ENCODE assay signal across 27 cellular contexts in the genomic region with DNA sequence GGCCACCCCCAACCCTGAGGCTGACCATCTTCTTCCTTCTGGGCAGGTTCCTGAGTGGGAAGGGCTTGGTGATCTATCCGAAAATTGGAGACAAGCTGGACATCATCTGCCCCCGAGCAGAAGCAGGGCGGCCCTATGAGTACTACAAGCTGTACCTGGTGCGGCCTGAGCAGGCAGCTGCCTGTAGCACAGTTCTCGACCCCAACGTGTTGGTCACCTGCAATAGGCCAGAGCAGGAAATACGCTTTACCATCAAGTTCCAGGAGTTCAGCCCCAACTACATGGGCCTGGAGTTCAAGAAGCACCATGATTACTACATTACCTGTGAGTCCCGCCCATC. TPM values are rescaled to one million over a fixed set of nuclear protein-coding genes. Genes with fewer than 3 reads are reported as not detected.
DNase-seq lines count a peak whose midpoint lies in the region; FAIRE-seq and TF ChIP-seq lines count a peak whose summit lies in the region.
"Had no signal": no experiment of that assay in that cellular context is flagged by ENCODE, and none has a peak within 500 bp of the region (broad histone marks: within the 10 kb centered on the region; RNA-seq: fewer than 3 reads in every experiment).

No MANE protein-coding gene starts in this region.

- H3K79me2 ChIP-seq in keratinocyte (ENCODE audit: control insufficient read depth, insufficient read depth, low read length): peaks cover 70% of the 10 kb centered on the region

- peaks cover 4% of the 10 kb centered on the region for H3K9me1 ChIP-seq in keratinocyte (ENCODE audit: control insufficient read depth, extremely low read depth, insufficient read depth, low read length)

- BruUV-seq in Caco-2 (replicated peaks; lab: Mats Ljungman, UMichigan): no TSS peak

- no peak for TF ChIP-seq POLR2A in sigmoid colon (IDR thresholded peaks at IDR 0.05)

- H3K9me3 ChIP-seq in keratinocyte (ENCODE audit: control insufficient read depth, low read depth, low read length) (no peaks in the 10 kb centered on the region), sigmoid colon (no peaks in the 10 kb centered on the region), Caco-2 (no peaks in the 10 kb centered on the region)

- no peak overlapping the region for H3K9ac ChIP-seq in keratinocyte (ENCODE audit: control insufficient read depth, extremely low read depth, insufficient read depth, low read length)
- H3K9ac ChIP-seq: KMS-11 had no signal

- peak; percentile 8 for DNase-seq in activated T-cell treated with anti-CD3 and anti-CD28 coated beads, Interleukin-2, amount 50 U/mL, for 1 hour
- DNase-seq in activated T-cell treated with anti-CD3 and anti-CD28 coated beads for 4 hours: no peak
- DNase-seq in keratinocyte (ENCODE audit: low read depth, low spot score): no peak
- DNase-seq in sigmoid colon: peak; percentile 47
- DNase-seq in effector CD8-positive, alpha-beta T cell (lab: John Stamatoyannopoulos, UW): no peak
- DNase-seq in Caco-2: no peak
- no peak for DNase-seq in cerebellar cortex (ENCODE audit: low spot score)
- DNase-seq: CD8-positive, alpha-beta T cell; DMS 273 treated with DMSO at 0.1 percent for 48 hours; DMS79; GF-D8; NCI-H1048; NCI-H1417; NCI-H1694; NCI-H2029 treated with DMSO at 0.1 percent for 48 hours; NCI-H446 treated with DMSO at 0.1 percent for 48 hours; NCI-H526; NCI-H82; RPMI8226; SHP77 treated with DMSO at 0.1 percent for 48 hours had no signal

- H3K4me1 ChIP-seq in keratinocyte (ENCODE audit: control insufficient read depth, extremely low read depth, insufficient read depth, low read length) (peaks cover 83% of the 10 kb centered on the region), sigmoid colon (peaks cover 0 to 5% (median 0%) of the 10 kb centered on the region in 4 donors), Caco-2 (no peaks in the 10 kb centered on the region)

- peak overlapping the region in 3 of 5 experiments; percentile 9 to 75 (median 58) for H3K27ac Mint-ChIP-seq in brain
- H3K27ac Mint-ChIP-seq in Caco-2 (ENCODE audit: unreplicated experiment): no peak overlapping the region
- H3K27ac Mint-ChIP-seq: B cell; CD8-positive, alpha-beta T cell; IgD-negative memory B cell had no signal

- H3K4me1 Mint-ChIP-seq in brain: peaks cover 100% of the 10 kb centered on the region
- peaks cover 7% of the 10 kb centered on the region for H3K4me1 Mint-ChIP-seq in Caco-2 (ENCODE audit: low read depth, unreplicated experiment)

- peak overlapping the region in 1 of 5 experiments; percentile 21 for H3K4me3 Mint-ChIP-seq in brain
- no peak overlapping the region for H3K4me3 Mint-ChIP-seq in Caco-2 (ENCODE audit: unreplicated experiment)
- H3K4me3 Mint-ChIP-seq: B cell; CD8-positive, alpha-beta T cell; IgD-negative memory B cell had no signal

- H3K36me3 ChIP-seq in keratinocyte (ENCODE audit: control insufficient read depth in 2 of 2, extremely low read depth in 1 of 2, insufficient read depth in 2 of 2, low read length in 2 of 2): peaks cover 3 to 33% of the 10 kb centered on the region in 2 experiments
- H3K36me3 ChIP-seq in sigmoid colon: peaks cover 0 to 18% (median 5%) of the 10 kb centered on the region in 4 donors
- H3K36me3 ChIP-seq in Caco-2 (ENCODE audit: control insufficient read depth, insufficient read depth, low read length): no peaks in the 10 kb centered on the region

- H2AFZ ChIP-seq in keratinocyte (ENCODE audit: control insufficient read depth, low read length): no peak overlapping the region

- H3K9me3 Mint-ChIP-seq in brain (no peaks in the 10 kb centered on the region), Caco-2 (ENCODE audit: unreplicated experiment) (peaks cover 8% of the 10 kb centered on the region)
- H3K9me3 Mint-ChIP-seq: CD8-positive, alpha-beta T cell; IgD-negative memory B cell had no signal

- TF ChIP-seq CTCF in brain (conservative IDR thresholded peaks at IDR 0.05) (no peak), keratinocyte (optimal IDR thresholded peaks at IDR 0.05 in 1 of 3, IDR thresholded peaks at IDR 0.05 in 1 of 3, conservative IDR thresholded peaks at IDR 0.05 in 1 of 3; ENCODE audit: extremely low read depth in 1 of 3, insufficient read depth in 2 of 3, low read length in 3 of 3) (no peak), sigmoid colon (IDR thresholded peaks at IDR 0.05) (no peak), Caco-2 (IDR thresholded peaks at IDR 0.05; ENCODE audit: insufficient read depth in 1 of 2, low read depth in 1 of 2, low read length in 1 of 2, severe bottlenecking in 1 of 2, unreplicated experiment in 1 of 2) (no peak)

- dilution Hi-C loops in keratinocyte (cut with MboI; ENCODE audit: extremely low pct_ligation_motif_present, low sequenced_read_pairs): no loop called here

- H3K4me3 ChIP-seq in keratinocyte (ENCODE audit: control insufficient read depth in 2 of 3, extremely low read depth in 1 of 3, insufficient read depth in 2 of 3, low read depth in 1 of 3, low read length in 3 of 3) (no peak overlapping the region), sigmoid colon (no peak overlapping the region), Caco-2 (ENCODE audit: low read depth, low read length) (no peak overlapping the region)

- 54 to 88% methylated on average over 8 of the region's 8 CpGs for WGBS in sigmoid colon, 2 donors

- peaks cover 23% of the 10 kb centered on the region for H4K20me1 ChIP-seq in keratinocyte (ENCODE audit: control insufficient read depth, extremely low read depth, insufficient read depth, low read length)

- no peak for FAIRE-seq in keratinocyte (lab: Jason Lieb, UNC)
- FAIRE-seq: GM12891 had no signal

- peak overlapping the region; percentile 44 for H3K27ac ChIP-seq in keratinocyte (ENCODE audit: control insufficient read depth, insufficient read depth, low read length)
- H3K27ac ChIP-seq in sigmoid colon: no peak overlapping the region
- H3K27ac ChIP-seq: 22Rv1, C4-2B, KMS-11 had no signal

- CTCF ChIA-PET in Caco-2 (lab: Charles Lee): no interaction called here

- H3K36me3 Mint-ChIP-seq in brain (peaks cover 46% of the 10 kb centered on the region), Caco-2 (ENCODE audit: insufficient read depth, unreplicated experiment) (peaks cover 10% of the 10 kb centered on the region)

- H3K27me3 ChIP-seq in keratinocyte (ENCODE audit: control insufficient read depth, extremely low read depth, insufficient read depth, low read length) (no peaks in the 10 kb centered on the region), sigmoid colon (no peaks in the 10 kb centered on the region), Caco-2 (replicated peaks; ENCODE audit: control insufficient read depth, insufficient read depth, low read length) (no peaks in the 10 kb centered on the region)

- TF ChIP-seq EP300 in sigmoid colon (IDR thresholded peaks at IDR 0.05): no peak

- POLR2A ChIA-PET in Caco-2 (lab: Charles Lee): no interaction called here

- intact Hi-C loops in sigmoid colon (cut with DNase I): no loop called here
- intact Hi-C loops in Caco-2 (cut with micrococcal nuclease; ENCODE audit: unreplicated experiment): no loop called here

- no peak overlapping the region for H3K4me2 ChIP-seq in keratinocyte (ENCODE audit: control insufficient read depth, extremely low read depth, insufficient read depth, low read depth, low read length)
- H3K4me2 ChIP-seq: KMS-11 had no signal

- H3K27me3 Mint-ChIP-seq in brain (no peaks in the 10 kb centered on the region), Caco-2 (ENCODE audit: insufficient read depth, unreplicated experiment) (no peaks in the 10 kb centered on the region)
- H3K27me3 Mint-ChIP-seq: B cell, IgD-negative memory B cell had no signal

RNA-seq across cellular contexts. Expression of gene EFNB1, which starts 9.7 kb away (rescaled TPM):
- polyA plus RNA-seq in brain (ENCODE audit: insufficient read depth, low read depth, low replicate concordance) (21.3 TPM), keratinocyte (90.3 to 137 TPM (median 120 TPM) in 3 replicates), sigmoid colon (10 to 100 TPM; 13.4 to 53.2 (median 16.2) TPM)
- 35.3 TPM for polyA plus RNA-seq in keratinocyte (2011; ENCODE audit: low read depth)
- 46.6 and 79.5 TPM in 2 replicates for polyA plus RNA-seq in keratinocyte (2011; cell fraction: cytosol; rRNA removed)
- 147 and 197 TPM in 2 replicates for polyA plus RNA-seq in keratinocyte (2011; cell fraction: nucleus; rRNA removed)
- polyA plus RNA-seq in keratinocyte (2012; ENCODE audit: low replicate concordance): 59.0 and 122 TPM in 2 replicates
- polyA minus RNA-seq in keratinocyte: 86.4 to 129 TPM (median 110 TPM) in 3 replicates
- 140 TPM for polyA minus RNA-seq in keratinocyte (2011; cell fraction: cytosol; rRNA and poly(A)+ RNA removed)
- polyA minus RNA-seq in keratinocyte (2011; cell fraction: nucleus; rRNA and poly(A)+ RNA removed): 173 and 187 TPM in 2 replicates
- total RNA-seq in sigmoid colon (10 to 100 TPM in 3 of 4 donors, 1 to 10 TPM in 1; 9.5 to 18.6 (median 14.6) TPM), Caco-2 (2022) (5.7 and 7.0 TPM in 2 replicates)

Comparison
In these comparisons a context has a peak if more than half of its experiments do, and no peak if none do; other contexts are left out.
1. DNase-seq: peak in activated T-cell treated with anti-CD3 and anti-CD28 coated beads, Interleukin-2, amount 50 U/mL, for 1 hour (single experiment) and sigmoid colon (single experiment); none in activated T-cell treated with anti-CD3 and anti-CD28 coated beads for 4 hours (single experiment), keratinocyte (single experiment), effector CD8-positive, alpha-beta T cell (single experiment), Caco-2 (0 of 2) and cerebellar cortex (single experiment).